In genomic region chr12:49740930-49741881, GRCh38 we compare ENCODE assay signal across 8 cellular contexts. TPM values are rescaled to one million over a fixed set of nuclear protein-coding genes. Genes with fewer than 3 reads are reported as not detected.
DNase-seq lines count a peak whose midpoint lies in the region; ATAC-seq, FAIRE-seq and TF ChIP-seq lines count a peak whose summit lies in the region.

TSS of gene TMBIM6 (plus strand) at chr12:49741557. CDS start at chr12:49752494, 10,937 bp downstream.

- peak; percentile 100 for DNase-seq in BJ (ENCODE audit: low read depth)
- peak; percentile 83 for DNase-seq in GM19239 (ENCODE audit: insufficient read length, low spot score)
- DNase-seq in NCI-H526 (lab: John Stamatoyannopoulos, UW), result peak; percentile 100
- DNase-seq in activated CD4-positive, alpha-beta T cell treated with anti-CD3 and anti-CD28 coated beads, Interleukin-2, amount 10 ng/mL, durations not matched to agents 24 days and 14 days, result peak; percentile 100
- peak; percentile 100 for DNase-seq in coronary artery (ENCODE audit: low spot score)
- DNase-seq in left colon, result peak; percentile 98 to 100
- peak; percentile 97 to 99 for DNase-seq in stimulated activated CD4-positive, alpha-beta T cell treated with anti-CD3 and anti-CD28 coated beads, Interleukin-2, amount 100 ng/mL, for 24 hours

- H3K27ac ChIP-seq in coronary artery, result peak within 1 kb of the TSS; percentile 97

- ATAC-seq in HG03460 (IDR thresholded peaks at IDR 0.05; ENCODE audit: unreplicated experiment), result peak; percentile 92
- ATAC-seq in left colon, result peak; percentile 89

- no peaks in the 10 kb centered on the region for H3K36me3 ChIP-seq in BJ (ENCODE audit: control insufficient read depth, insufficient read depth, low read length)

- H3K4me3 ChIP-seq in BJ (ENCODE audit: low read depth, low read length) (peak within 1 kb of the TSS; percentile 76), coronary artery (peak within 1 kb of the TSS; percentile 94)

- intact Hi-C loops in activated CD4-positive, alpha-beta T cell treated with anti-CD3 and anti-CD28 coated beads, Interleukin-2, amount 10 ng/mL, durations not matched to agents 24 days and 14 days (cut with micrococcal nuclease), result loop anchor here (1.0 to 5.0 kb wide), 7 partner anchors 9 to 609 kb away; partner anchors contain the start of genes FMNL3, TUBA1B and TUBA1C
- intact Hi-C loops in left colon (cut with DNase I, micrococcal nuclease), result no loop called here

- POLR2A ChIA-PET in BJ (lab: Charles Lee), result interaction anchor here (0.6 to 1.0 kb wide), 8 partner anchors 24 to 281 kb away, joined by 3 to 22 read pairs (median 5); partner anchors contain the start of gene NCKAP5L

- H3K27me3 Mint-ChIP-seq in activated CD4-positive, alpha-beta T cell treated with anti-CD3 and anti-CD28 coated beads, Interleukin-2, amount 10 ng/mL, durations not matched to agents 24 days and 14 days, result peaks cover 5% of the 10 kb centered on the region

- peak; percentile 99 for FAIRE-seq in GM19239 (lab: Jason Lieb, UNC)

- peaks cover 31% of the 10 kb centered on the region for H3K4me1 Mint-ChIP-seq in activated CD4-positive, alpha-beta T cell treated with anti-CD3 and anti-CD28 coated beads, Interleukin-2, amount 10 ng/mL, durations not matched to agents 24 days and 14 days

- peak within 1 kb of the TSS; percentile 95 for H3K27ac Mint-ChIP-seq in activated CD4-positive, alpha-beta T cell treated with anti-CD3 and anti-CD28 coated beads, Interleukin-2, amount 10 ng/mL, durations not matched to agents 24 days and 14 days

- peak within 1 kb of the TSS; percentile 90 for H3K4me3 Mint-ChIP-seq in activated CD4-positive, alpha-beta T cell treated with anti-CD3 and anti-CD28 coated beads, Interleukin-2, amount 10 ng/mL, durations not matched to agents 24 days and 14 days

- CTCF ChIA-PET in BJ (lab: Yijun Ruan, JAX), result interaction anchor here (0.6 to 2.0 kb wide), 40 partner anchors 9 to 1108 kb away, joined by 3 to 14 read pairs (median 4); no protein-coding TSS in a partner anchor

- no peaks in the 10 kb centered on the region for H3K27me3 ChIP-seq in BJ (ENCODE audit: control insufficient read depth, insufficient read depth, low read length)

- no peaks in the 10 kb centered on the region for H3K9me3 Mint-ChIP-seq in activated CD4-positive, alpha-beta T cell treated with anti-CD3 and anti-CD28 coated beads, Interleukin-2, amount 10 ng/mL, durations not matched to agents 24 days and 14 days

- H3K36me3 Mint-ChIP-seq in activated CD4-positive, alpha-beta T cell treated with anti-CD3 and anti-CD28 coated beads, Interleukin-2, amount 10 ng/mL, durations not matched to agents 24 days and 14 days (ENCODE audit: low read depth), result peaks cover 33% of the 10 kb centered on the region

- TF ChIP-seq CTCF in BJ (IDR thresholded peaks at IDR 0.05; ENCODE audit: insufficient read depth, low read depth, low read length), result peak; percentile 96
- TF ChIP-seq CTCF in coronary artery (IDR thresholded peaks at IDR 0.05), result peak; percentile 82

RNA-seq across cellular contexts. Expression of gene TMBIM6, which starts in this region (rescaled TPM):
- 771 and 1,002 TPM in 2 replicates for polyA plus RNA-seq in BJ (2011; rRNA removed)
- polyA minus RNA-seq in BJ (2011; rRNA and poly(A)+ RNA removed), result 210 and 250 TPM in 2 replicates
- 370 and 372 TPM in 2 replicates for total RNA-seq in activated CD4-positive, alpha-beta T cell treated with anti-CD3 and anti-CD28 coated beads, Interleukin-2, amount 10 ng/mL, durations not matched to agents 24 days and 14 days
- 100 to 1,000 TPM; 880 to 918 TPM for total RNA-seq in left colon

Comparison
In these comparisons a context has a peak if more than half of its experiments do, and no peak if none do; other contexts are left out.
1. Peak in every context shown above with its lines: DNase-seq, ATAC-seq, H3K4me3 ChIP-seq and H3K27ac ChIP-seq.